1 cellular context compared by ENCODE assay signal in genomic region chr12:114869091-114869834, GRCh38.
TF ChIP-seq lines count a peak whose summit lies in the region.

No MANE protein-coding gene starts in this region.

TF ChIP-seq in HepG2, 621 proteins besides CTCF, POLR2A, EP300 and RAD21:
- TF ChIP-seq, protein P1, sequence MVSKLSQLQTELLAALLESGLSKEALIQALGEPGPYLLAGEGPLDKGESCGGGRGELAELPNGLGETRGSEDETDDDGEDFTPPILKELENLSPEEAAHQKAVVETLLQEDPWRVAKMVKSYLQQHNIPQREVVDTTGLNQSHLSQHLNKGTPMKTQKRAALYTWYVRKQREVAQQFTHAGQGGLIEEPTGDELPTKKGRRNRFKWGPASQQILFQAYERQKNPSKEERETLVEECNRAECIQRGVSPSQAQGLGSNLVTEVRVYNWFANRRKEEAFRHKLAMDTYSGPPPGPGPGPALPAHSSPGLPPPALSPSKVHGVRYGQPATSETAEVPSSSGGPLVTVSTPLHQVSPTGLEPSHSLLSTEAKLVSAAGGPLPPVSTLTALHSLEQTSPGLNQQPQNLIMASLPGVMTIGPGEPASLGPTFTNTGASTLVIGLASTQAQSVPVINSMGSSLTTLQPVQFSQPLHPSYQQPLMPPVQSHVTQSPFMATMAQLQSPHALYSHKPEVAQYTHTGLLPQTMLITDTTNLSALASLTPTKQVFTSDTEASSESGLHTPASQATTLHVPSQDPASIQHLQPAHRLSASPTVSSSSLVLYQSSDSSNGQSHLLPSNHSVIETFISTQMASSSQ (IDR thresholded peaks at IDR 0.05; ENCODE audit: low read depth) = no peak
- TF ChIP-seq, protein P1 (CRISPR knock-in tag; IDR thresholded peaks at IDR 0.05; ENCODE audit: borderline replicate concordance) = no peak
- TF ChIP-seq ADNP (CRISPR knock-in tag; IDR thresholded peaks at IDR 0.05) = no peak
- no peak for TF ChIP-seq ZNF10 (CRISPR knock-in tag; IDR thresholded peaks at IDR 0.05; ENCODE audit: borderline replicate concordance, low read depth)
- TF ChIP-seq, protein P2, sequence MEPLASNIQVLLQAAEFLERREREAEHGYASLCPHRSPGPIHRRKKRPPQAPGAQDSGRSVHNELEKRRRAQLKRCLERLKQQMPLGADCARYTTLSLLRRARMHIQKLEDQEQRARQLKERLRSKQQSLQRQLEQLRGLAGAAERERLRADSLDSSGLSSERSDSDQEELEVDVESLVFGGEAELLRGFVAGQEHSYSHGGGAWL (CRISPR knock-in tag; IDR thresholded peaks at IDR 0.05) = no peak
- no peak for TF ChIP-seq IRF2 (CRISPR knock-in tag; IDR thresholded peaks at IDR 0.05)
- no peak for TF ChIP-seq ZNF83 (CRISPR knock-in tag; IDR thresholded peaks at IDR 0.05; ENCODE audit: borderline replicate concordance)
- TF ChIP-seq MTA3 (CRISPR knock-in tag; IDR thresholded peaks at IDR 0.05) = no peak
- no peak for TF ChIP-seq SMARCE1 (IDR thresholded peaks at IDR 0.05; ENCODE audit: borderline replicate concordance)
- TF ChIP-seq NCOA1 (CRISPR knock-in tag; IDR thresholded peaks at IDR 0.05) = no peak
- no peak for TF ChIP-seq ZNF670 (CRISPR knock-in tag; IDR thresholded peaks at IDR 0.05; ENCODE audit: borderline replicate concordance)
- no peak for TF ChIP-seq RFX1 (IDR thresholded peaks at IDR 0.05)
- no peak for TF ChIP-seq ZNF180 (CRISPR knock-in tag; IDR thresholded peaks at IDR 0.05; ENCODE audit: borderline replicate concordance, low read depth)
- no peak for TF ChIP-seq FOSL1 (CRISPR knock-in tag; IDR thresholded peaks at IDR 0.05; ENCODE audit: borderline replicate concordance)
